ENCODE assay signal across 21 cellular contexts in the genomic region with DNA sequence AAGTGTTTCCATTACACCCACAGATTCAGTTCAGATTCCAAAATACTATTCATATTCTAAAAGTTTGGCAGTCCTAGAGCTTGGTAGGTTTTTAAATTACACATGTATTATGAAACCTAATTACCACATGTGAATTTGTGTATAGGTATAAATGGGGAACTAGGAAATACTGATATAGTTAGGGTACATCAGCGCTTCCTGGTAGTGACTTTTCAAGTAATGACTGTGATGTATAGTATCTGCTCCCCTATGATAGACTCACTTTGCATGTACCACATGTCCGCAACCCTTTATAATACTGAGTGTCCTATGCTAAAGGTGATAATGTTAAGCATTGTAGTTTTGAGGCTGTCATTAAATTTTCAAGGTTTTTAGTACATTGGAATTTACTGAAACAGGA. TPM values are rescaled to one million over a fixed set of nuclear protein-coding genes. Genes with fewer than 3 reads are reported as not detected.
DNase-seq lines count a peak whose midpoint lies in the region; ATAC-seq, FAIRE-seq and TF ChIP-seq lines count a peak whose summit lies in the region.
"Had no signal": no experiment of that assay in that cellular context is flagged by ENCODE, and none has a peak within 500 bp of the region (broad histone marks: within the 10 kb centered on the region; RNA-seq: fewer than 3 reads in every experiment).

No MANE protein-coding gene starts in this region.

- no peaks in the 10 kb centered on the region for H3K9me3 ChIP-seq in T-helper 17 cell (ENCODE audit: control insufficient read depth, low read length, poor library complexity, severe bottlenecking)
- H3K9me3 ChIP-seq: ascending aorta; BLaER1 treated with 17β-estradiol and CSF1 and Interleukin-3, amounts not matched to agents 10 nM and 100 nM; gastrocnemius medialis; left lung; thyroid gland had no signal

- intact Hi-C loops in lower leg skin (cut with DNase I; ENCODE audit: low total_unique reads), result no loop called here

- TF ChIP-seq CTCF in GM20000 (IDR thresholded peaks at IDR 0.05; ENCODE audit: extremely low read depth, missing control alignments) (no peak), lower leg skin (IDR thresholded peaks at IDR 0.05) (no peak)

- no peaks in the 10 kb centered on the region for H3K27me3 Mint-ChIP-seq in T-helper 17 cell
- H3K27me3 Mint-ChIP-seq: activated CD8-positive, alpha-beta memory T cell treated with anti-CD3 and anti-CD28 coated beads, Interleukin-2, amount 10 ng/mL, durations not matched to agents 7 days and 5 days had no signal

- no peak for TF ChIP-seq POLR2A in lower leg skin (IDR thresholded peaks at IDR 0.05)

- no peak overlapping the region for H3K4me3 Mint-ChIP-seq in T-helper 17 cell
- H3K4me3 Mint-ChIP-seq: activated CD8-positive, alpha-beta memory T cell treated with anti-CD3 and anti-CD28 coated beads, Interleukin-2, amount 10 ng/mL, durations not matched to agents 7 days and 5 days had no signal

- peak; percentile 31 for FAIRE-seq in GM18507 (lab: Jason Lieb, UNC)
- FAIRE-seq: RCC 7860 had no signal

- peak; percentile 88 for ATAC-seq in HG03135 (IDR thresholded peaks at IDR 0.05; ENCODE audit: unreplicated experiment)
- ATAC-seq in T-helper 17 cell, result no peak
- ATAC-seq: activated CD8-positive, alpha-beta memory T cell treated with anti-CD3 and anti-CD28 coated beads, Interleukin-2, amount 10 ng/mL, durations not matched to agents 7 days and 5 days; gastrocnemius medialis; left lung had no signal

- H3K36me3 Mint-ChIP-seq in T-helper 17 cell (ENCODE audit: low read depth), result no peaks in the 10 kb centered on the region

- H3K4me1 Mint-ChIP-seq in T-helper 17 cell, result peaks cover 5% of the 10 kb centered on the region

- H3K27ac Mint-ChIP-seq in T-helper 17 cell, result no peak overlapping the region
- H3K27ac Mint-ChIP-seq: activated CD8-positive, alpha-beta memory T cell treated with anti-CD3 and anti-CD28 coated beads, Interleukin-2, amount 10 ng/mL, durations not matched to agents 7 days and 5 days had no signal

- no peak overlapping the region for H3K4me3 ChIP-seq in lower leg skin (ENCODE audit: low read depth, poor library complexity, severe bottlenecking)
- H3K4me3 ChIP-seq: ascending aorta; BLaER1 treated with 17β-estradiol and CSF1 and Interleukin-3, amounts not matched to agents 10 nM and 100 nM; gastrocnemius medialis; left lung; skin epidermis; thyroid gland had no signal

- DNase-seq in GM18507 (ENCODE audit: extremely low spot score, insufficient read length, low read depth) (peak; percentile 20), GM20000 (ENCODE audit: low spot score) (peak; percentile 69), germinal center (ENCODE audit: low spot score) (peak; percentile 71), NCI-H1092 treated with DMSO at 0.1 percent for 48 hours (lab: John Stamatoyannopoulos, UW) (no peak), T-helper 17 cell (no peak), lower leg skin (ENCODE audit: low spot score in 2 of 2) (no peak)
- DNase-seq: activated CD4-positive, CD25-positive, alpha-beta regulatory T cell; activated CD8-positive, alpha-beta memory T cell treated with anti-CD3 and anti-CD28 coated beads, Interleukin-2, amount 10 ng/mL, durations not matched to agents 7 days and 5 days; activated gamma-delta T cell; DMS153; gastrocnemius medialis; left lung; NCI-H2081 treated with DMSO at 0.1 percent for 48 hours; NCI-H69; stimulated activated CD4-positive, alpha-beta T cell treated with anti-CD3 and anti-CD28 coated beads, Interleukin-4, amount 100 ng/mL, for 4 hours; thyroid gland had no signal

- WGBS in lower leg skin, 2 donors, result 98 to 100% methylated on average over 2 of the region's 2 CpGs

RNA-seq across cellular contexts. Expression of a gene that starts 22.9 kb away (rescaled TPM):
- 100 to 1,000 TPM in 1 of 2 donors, 10 to 100 TPM in 1; 97.4 to 105 TPM for total RNA-seq in T-helper 17 cell
- total RNA-seq in lower leg skin, result 10 to 100 TPM; 33.9 to 56.8 (median 46.5) TPM

RNA-seq across cellular contexts. Expression of a gene that starts 33.1 kb away (rescaled TPM):
- total RNA-seq in T-helper 17 cell, result 10 to 100 TPM; 37.8 to 41.3 TPM
- total RNA-seq in lower leg skin, result 10 to 100 TPM; 20.8 to 38.3 (median 25.9) TPM

Comparison
In these comparisons a context has a peak if more than half of its experiments do, and no peak if none do; other contexts are left out.
1. DNase-seq: peak in GM18507 (single experiment), GM20000 (single experiment) and germinal center (single experiment); none in NCI-H1092 treated with DMSO at 0.1 percent for 48 hours (single experiment), T-helper 17 cell (0 of 3) and lower leg skin (0 of 2).